1 cellular context compared by ENCODE assay signal in genomic region chr3:177237206-177237605, GRCh38.
TF ChIP-seq lines count a peak whose summit lies in the region.

No MANE protein-coding gene starts in this region.

TF ChIP-seq in HCT116, 20 proteins besides CTCF, POLR2A, EP300 and RAD21 (continued from another document):
- TF ChIP-seq ZFX (IDR thresholded peaks at IDR 0.05) = no peak
- no peak for TF ChIP-seq EZH2 (IDR thresholded peaks at IDR 0.05)
- TF ChIP-seq SP1 (IDR thresholded peaks at IDR 0.05; ENCODE audit: low read depth) = no peak
- TF ChIP-seq SIN3A (IDR thresholded peaks at IDR 0.05; ENCODE audit: low read depth) = no peak
- TF ChIP-seq FOSL1 (IDR thresholded peaks at IDR 0.05; ENCODE audit: low read depth) = no peak
- TF ChIP-seq ATF3 (IDR thresholded peaks at IDR 0.05) = no peak
- no peak for TF ChIP-seq YY1 (IDR thresholded peaks at IDR 0.05; ENCODE audit: extremely low read depth, insufficient replicate concordance, low read depth, low read length)
- no peak for TF ChIP-seq MAX (IDR thresholded peaks at IDR 0.05)
